In the genomic region with DNA sequence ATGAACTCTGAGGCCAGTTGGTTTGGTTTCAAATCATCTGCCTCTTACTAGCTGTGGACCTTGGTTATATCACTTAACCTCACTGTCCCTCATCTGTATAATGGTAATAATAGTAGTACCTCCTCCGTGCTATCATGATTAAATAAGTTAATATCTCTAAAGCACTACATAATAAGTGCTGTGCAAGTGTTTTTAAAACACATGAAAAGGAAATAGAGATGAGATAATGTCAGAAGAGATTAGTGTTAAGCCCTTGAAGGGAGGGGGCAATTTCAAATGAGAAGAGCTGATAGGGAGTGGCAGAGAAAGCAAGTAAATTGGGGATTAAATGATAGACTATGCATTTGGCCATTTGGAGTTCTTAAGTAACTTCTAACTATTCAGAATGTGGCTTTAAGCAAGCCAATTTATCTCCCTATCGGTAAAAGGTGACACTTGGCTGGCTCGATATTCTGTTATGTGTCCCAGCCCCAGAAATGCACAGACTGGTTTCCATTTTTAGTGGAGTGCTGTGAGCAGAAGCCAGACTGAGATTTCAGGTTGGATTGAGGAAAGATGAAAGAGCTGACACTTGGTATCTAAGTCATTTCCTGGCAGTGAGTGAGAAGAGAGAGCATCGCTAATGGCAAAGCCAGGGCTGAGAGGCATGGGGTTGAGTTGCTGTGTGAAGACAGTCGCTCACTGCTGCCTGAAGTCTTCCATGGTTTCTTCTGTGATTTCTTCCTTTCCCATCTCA, we compare ENCODE assay signal across 13 cellular contexts.
DNase-seq lines count a peak whose midpoint lies in the region; ATAC-seq and TF ChIP-seq lines count a peak whose summit lies in the region.
"Had no signal": no experiment of that assay in that cellular context is flagged by ENCODE, and none has a peak within 500 bp of the region (broad histone marks: within the 10 kb centered on the region; RNA-seq: fewer than 3 reads in every experiment).

No MANE protein-coding gene starts in this region.

- H3K27me3 ChIP-seq in left ventricle myocardium inferior (ENCODE audit: low read depth) (no peaks in the 10 kb centered on the region), trophoblast cell (ENCODE audit: insufficient read depth, low read length) (no peaks in the 10 kb centered on the region)
- H3K27me3 ChIP-seq: BE2C, uterus had no signal

- no peak overlapping the region for H3K23ac ChIP-seq in trophoblast cell (ENCODE audit: low read length)

- H2BK120ac ChIP-seq in trophoblast cell (ENCODE audit: insufficient read depth, low read length, poor library complexity) = no peak overlapping the region

- H3K9me3 ChIP-seq in left ventricle myocardium inferior (replicated peaks) (peaks cover 5% of the 10 kb centered on the region), trophoblast cell (ENCODE audit: insufficient read depth, low read depth, low read length) (no peaks in the 10 kb centered on the region)
- H3K9me3 ChIP-seq: BE2C, uterus had no signal

- peaks cover 1% of the 10 kb centered on the region for H3K79me2 ChIP-seq in trophoblast cell (ENCODE audit: control insufficient read depth, insufficient read depth, low read length, poor library complexity)

- H3K4ac ChIP-seq in trophoblast cell (ENCODE audit: low read depth, low read length) = no peak overlapping the region

- peaks cover 7% of the 10 kb centered on the region for H3K79me1 ChIP-seq in trophoblast cell (ENCODE audit: low read length)

- peak overlapping the region; percentile 82 for H3K27ac ChIP-seq in left ventricle myocardium inferior (replicated peaks)
- no peak overlapping the region for H3K27ac ChIP-seq in trophoblast cell (ENCODE audit: low read depth, low read length)
- H3K27ac ChIP-seq: uterus had no signal

- peak; percentile 41 for DNase-seq in EH (ENCODE audit: low read depth)
- DNase-seq in NCI-H82 treated with DMSO at 0.1 percent for 48 hours (lab: John Stamatoyannopoulos, UW; ENCODE audit: unreplicated experiment) = peak; percentile 62
- no peak for DNase-seq in left ventricle myocardium inferior
- peak; percentile 64 for DNase-seq in pons (ENCODE audit: low spot score)
- no peak for DNase-seq in trophoblast cell
- no peak for DNase-seq in amygdala (lab: John Stamatoyannopoulos, UW)
- DNase-seq: BE2C; naive B cell; NCI-H526 treated with DMSO at 0.1 percent for 48 hours; stimulated activated CD4-positive, alpha-beta T cell treated with anti-CD3 and anti-CD28 coated beads, Interleukin-4, amount 100 ng/mL, for 1 hour; uterus had no signal

- no peak overlapping the region for H4K8ac ChIP-seq in trophoblast cell (ENCODE audit: low read depth, low read length)

- intact Hi-C loops in left ventricle myocardium inferior (cut with micrococcal nuclease) = no loop called here

- WGBS in trophoblast cell (ENCODE audit: extremely low coverage, insufficient coverage, insufficient read length) = no CpG with 5 or more reads among the region's 5 CpGs

- peaks cover 95% of the 10 kb centered on the region for H3K4me1 ChIP-seq in left ventricle myocardium inferior
- peaks cover 2% of the 10 kb centered on the region in 2 experiments for H3K4me1 ChIP-seq in trophoblast cell (ENCODE audit: control insufficient read depth in 1 of 2, insufficient read depth in 2 of 2, low read length in 2 of 2)
- H3K4me1 ChIP-seq: uterus had no signal

- peak overlapping the region; percentile 15 for H3K4me3 ChIP-seq in left ventricle myocardium inferior
- H3K4me3 ChIP-seq in trophoblast cell (ENCODE audit: low read depth, low read length) = no peak overlapping the region
- H3K4me3 ChIP-seq: uterus had no signal

- H3K14ac ChIP-seq in trophoblast cell (ENCODE audit: low read length) = no peak overlapping the region

- H3K18ac ChIP-seq in trophoblast cell (ENCODE audit: low read length) = no peak overlapping the region

- no peak overlapping the region for H2BK5ac ChIP-seq in trophoblast cell (ENCODE audit: low read depth, low read length, poor library complexity)

- H2AFZ ChIP-seq in trophoblast cell (ENCODE audit: insufficient read depth, low read length, poor library complexity) = no peak overlapping the region

- no peak for TF ChIP-seq CTCF in left ventricle myocardium inferior (IDR thresholded peaks at IDR 0.05; ENCODE audit: borderline replicate concordance)

- no peak overlapping the region for H2AK5ac ChIP-seq in trophoblast cell (ENCODE audit: low read length)

- ATAC-seq in HG03135 (IDR thresholded peaks at IDR 0.05; ENCODE audit: unreplicated experiment) = no peak
- ATAC-seq in GM21390 (IDR thresholded peaks at IDR 0.05; ENCODE audit: unreplicated experiment) = no peak

- H4K91ac ChIP-seq in trophoblast cell (ENCODE audit: low read depth, low read length) = no peak overlapping the region

- H3K36me3 ChIP-seq in left ventricle myocardium inferior (no peaks in the 10 kb centered on the region), trophoblast cell (ENCODE audit: control insufficient read depth in 1 of 2, insufficient read depth in 2 of 2, low read length in 2 of 2) (no peaks in the 10 kb centered on the region)
- H3K36me3 ChIP-seq: BE2C, uterus had no signal

- no peak overlapping the region for H3K9ac ChIP-seq in trophoblast cell (ENCODE audit: low read length)

- no peak overlapping the region for H2BK12ac ChIP-seq in trophoblast cell (ENCODE audit: low read length)

- H4K12ac ChIP-seq in trophoblast cell (ENCODE audit: low read depth, low read length) = no peak overlapping the region

- no peak overlapping the region for H3K4me2 ChIP-seq in trophoblast cell (ENCODE audit: low read length)

Comparison
In these comparisons a context has a peak if more than half of its experiments do, and no peak if none do; other contexts are left out.
1. DNase-seq: peak in EH (single experiment), NCI-H82 treated with DMSO at 0.1 percent for 48 hours (single experiment) and pons (single experiment); none in left ventricle myocardium inferior (single experiment), trophoblast cell (0 of 2) and amygdala (0 of 56).